32 cellular contexts compared by ENCODE assay signal in genomic region chr6:160194808-160195207, GRCh38.
"Had no signal": no experiment of that assay in that cellular context is flagged by ENCODE, and none has a peak within 500 bp of the region (broad histone marks: within the 10 kb centered on the region; RNA-seq: fewer than 3 reads in every experiment).

No MANE protein-coding gene starts in this region.

- FAIRE-seq: astrocyte, bronchial epithelial cell had no signal

- ATAC-seq: activated naive CD4-positive, alpha-beta T cell treated with anti-CD3 and anti-CD28 coated beads, Interleukin-2, amount 50 U/mL, for 72 hours; activated naive CD8-positive, alpha-beta T cell treated with anti-CD3 and anti-CD28 coated beads, Interleukin-2, amount 50 U/mL, for 24 hours; activated T-cell treated with anti-CD3 and anti-CD28 coated beads, Interleukin-2, amount 50 U/mL, for 4 hours; activated T-cell treated with anti-CD3 and anti-CD28 coated beads, Interleukin-2, amount 50 U/mL, for 72 hours; activated T-helper 17 cell treated with anti-CD3 and anti-CD28 coated beads, Interleukin-2, amount 50 U/mL, for 72 hours; body of pancreas had no signal

- H3K4me1 ChIP-seq: adrenal gland, ascending aorta, body of pancreas, breast epithelium had no signal

- H3K27me3 ChIP-seq: adrenal gland, ascending aorta, body of pancreas, brain microvascular endothelial cell, breast epithelium, cardiac muscle cell had no signal

- H3K27ac ChIP-seq: adrenal gland, ascending aorta, body of pancreas, brain microvascular endothelial cell, breast epithelium, cardiac muscle cell had no signal

- H3K36me3 ChIP-seq: adrenal gland, ascending aorta, brain microvascular endothelial cell, breast epithelium, cardiac muscle cell had no signal

- DNase-seq: activated effector memory CD4-positive, alpha-beta T cell treated with anti-CD3 and anti-CD28 coated beads, Interleukin-2, amount 50 U/mL, for 16 hours; activated effector memory CD4-positive, alpha-beta T cell treated with Interleukin-2 at 50 U/mL for 16 hours; activated gamma-delta T cell; activated gamma-delta T cell treated with Interleukin-2 at 50 U/mL for 16 hours; activated naive CD4-positive, alpha-beta T cell; activated naive CD4-positive, alpha-beta T cell treated with anti-CD3 and anti-CD28 coated beads for 36 hours; activated naive CD4-positive, alpha-beta T cell treated with anti-CD3 and anti-CD28 coated beads, Interleukin-2, amount 10 ng/mL, durations not matched to agents 7 days and 5 days; activated naive CD4-positive, alpha-beta T cell treated with anti-CD3 and anti-CD28 coated beads, Interleukin-2, amount 50 U/mL, for 16 hours; activated naive CD4-positive, alpha-beta T cell treated with Interleukin-2 at 50 U/mL for 16 hours; activated naive CD8-positive, alpha-beta T cell treated with anti-CD3 and anti-CD28 coated beads for 36 hours; activated naive CD8-positive, alpha-beta T cell treated with anti-CD3 and anti-CD28 coated beads, Interleukin-2, amount 10 ng/mL, durations not matched to agents 7 days and 5 days; activated naive CD8-positive, alpha-beta T cell treated with anti-CD3 and anti-CD28 coated beads, Interleukin-2, amount 50 U/mL, for 24 hours; activated T-cell treated with anti-CD3 and anti-CD28 coated beads, Interleukin-2, amount 50 U/mL, for 4 hours; activated T-cell treated with anti-CD3 and anti-CD28 coated beads, Interleukin-2, amount 50 U/mL, for 48 hours; activated T-cell treated with anti-CD3 and anti-CD28 coated beads, Interleukin-2, amount 50 U/mL, for 72 hours; adrenal gland; amniotic stem cell; amygdala; anterior cingulate cortex; aorta; body of pancreas; brain microvascular endothelial cell; caudate nucleus; central memory CD4-positive, alpha-beta T cell; cerebellar nuclear complex had no signal

- H3K4me3 ChIP-seq: adrenal gland, ascending aorta, body of pancreas, breast epithelium, cardiac muscle cell had no signal
